8 cellular contexts compared by ENCODE assay signal in the genomic region with DNA sequence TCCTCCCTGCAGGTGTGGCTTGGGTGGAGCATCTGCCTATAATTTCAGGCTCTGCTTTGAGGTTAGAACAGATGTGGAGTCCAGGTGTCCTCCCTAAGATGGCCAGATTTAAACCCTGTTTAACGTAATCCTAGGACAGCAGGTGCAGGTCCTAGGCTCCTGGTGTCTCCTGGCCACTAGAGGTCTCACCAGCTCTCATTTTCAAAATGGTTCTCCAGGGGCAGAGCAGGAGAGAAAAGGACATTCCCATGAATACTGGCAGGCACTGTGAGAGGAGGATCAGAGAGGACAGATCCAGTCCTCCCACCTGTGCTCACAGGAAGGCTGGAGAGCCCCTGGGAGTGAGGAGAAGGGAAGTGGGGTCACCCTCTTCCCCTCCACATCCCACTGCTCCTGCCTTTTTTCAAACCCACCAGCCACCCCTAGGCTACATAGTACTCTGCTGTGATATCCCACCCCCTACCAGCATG.
DNase-seq lines count a peak whose midpoint lies in the region; ATAC-seq and TF ChIP-seq lines count a peak whose summit lies in the region.

No MANE protein-coding gene starts in this region.

- DNase-seq in Calu3 (peak; percentile 66), HFFc6 (peak; percentile 49), NCI-H526 treated with DMSO at 0.1 percent for 48 hours (lab: John Stamatoyannopoulos, UW) (peak; percentile 38), brain microvascular endothelial cell (peak; percentile 38), kidney epithelial cell (ENCODE audit: low read depth) (no peak), upper lobe of right lung (peak; percentile 50)

- no peaks in the 10 kb centered on the region for H3K9me3 ChIP-seq in upper lobe of right lung

- H3K36me3 Mint-ChIP-seq in Calu3 (ENCODE audit: insufficient read depth, unreplicated experiment) = no peaks in the 10 kb centered on the region
- no peaks in the 10 kb centered on the region for H3K36me3 Mint-ChIP-seq in HFFc6 (ENCODE audit: low read depth)

- no TSS peak for BruUV-seq in Calu3 (replicated peaks; lab: Mats Ljungman, UMichigan)

- peak; percentile 79 for ATAC-seq in upper lobe of right lung
- no peak for ATAC-seq in GM18505 (IDR thresholded peaks at IDR 0.05; ENCODE audit: unreplicated experiment)
- no peak for ATAC-seq in GM21381 (IDR thresholded peaks at IDR 0.05; ENCODE audit: unreplicated experiment)

- H3K4me1 ChIP-seq in upper lobe of right lung = peaks cover 19% of the 10 kb centered on the region

- H3K9me3 Mint-ChIP-seq in Calu3 (ENCODE audit: low read depth, unreplicated experiment) = no peaks in the 10 kb centered on the region
- no peaks in the 10 kb centered on the region for H3K9me3 Mint-ChIP-seq in HFFc6

- H3K27me3 Mint-ChIP-seq in Calu3 (ENCODE audit: unreplicated experiment) (peaks cover 26% of the 10 kb centered on the region), HFFc6 (ENCODE audit: insufficient read depth) (peaks cover 11% of the 10 kb centered on the region)

- TF ChIP-seq CTCF in Calu3 (IDR thresholded peaks at IDR 0.05; ENCODE audit: unreplicated experiment) (peak; percentile 65), HFFc6 (IDR thresholded peaks at IDR 0.05) (peak; percentile 82), brain microvascular endothelial cell (IDR thresholded peaks at IDR 0.05; ENCODE audit: low read depth, low read length, missing control alignments) (peak; percentile 87), kidney epithelial cell (IDR thresholded peaks at IDR 0.05; ENCODE audit: insufficient read depth, low read length, poor library complexity, severe bottlenecking) (peak; percentile 91), upper lobe of right lung (IDR thresholded peaks at IDR 0.05) (peak; percentile 74)

- H3K4me1 Mint-ChIP-seq in Calu3 (ENCODE audit: low read depth, unreplicated experiment) (no peaks in the 10 kb centered on the region), HFFc6 (ENCODE audit: low read depth) (peaks cover 14% of the 10 kb centered on the region)

- in situ Hi-C loops in brain microvascular endothelial cell (cut with HindIII; ENCODE audit: low pct_ligation_motif_present, low sequenced_read_pairs) = no loop called here

- H3K27ac ChIP-seq in brain microvascular endothelial cell (no peak overlapping the region), upper lobe of right lung (no peak overlapping the region)

- H3K36me3 ChIP-seq in brain microvascular endothelial cell (replicated peaks) (no peaks in the 10 kb centered on the region), kidney epithelial cell (ENCODE audit: control insufficient read depth, insufficient read depth, low read length) (no peaks in the 10 kb centered on the region), upper lobe of right lung (no peaks in the 10 kb centered on the region)

- TF ChIP-seq POLR2A in GM18505 (IDR thresholded peaks at IDR 0.05; ENCODE audit: borderline replicate concordance, extremely low read depth, insufficient read depth, insufficient read length) = no peak

- H3K27ac Mint-ChIP-seq in Calu3 (ENCODE audit: unreplicated experiment) (no peak overlapping the region), HFFc6 (no peak overlapping the region)

- H3K4me3 ChIP-seq in brain microvascular endothelial cell (ENCODE audit: low read depth, low read length) (no peak overlapping the region), kidney epithelial cell (ENCODE audit: low read depth, low read length) (no peak overlapping the region), upper lobe of right lung (no peak overlapping the region)

- intact Hi-C loops in Calu3 (cut with micrococcal nuclease; ENCODE audit: unreplicated experiment) = loop anchor here (2.0 to 5.0 kb wide), 3 partner anchors 196 to 436 kb away; no protein-coding TSS in a partner anchor
- intact Hi-C loops in upper lobe of right lung (cut with DNase I) = loop anchor here (5.0 kb wide), 1 partner anchor 416 kb away; no protein-coding TSS in a partner anchor

- CTCF ChIA-PET in Calu3 (lab: Charles Lee) = interaction anchor here (0.8 to 1.4 kb wide), 3 partner anchors 19 to 414 kb away, joined by 3 to 8 read pairs (median 5); no protein-coding TSS in a partner anchor

- H3K27me3 ChIP-seq in brain microvascular endothelial cell (replicated peaks) = no peaks in the 10 kb centered on the region
- H3K27me3 ChIP-seq in kidney epithelial cell (ENCODE audit: control insufficient read depth, insufficient read depth, low read length) = no peaks in the 10 kb centered on the region
- no peaks in the 10 kb centered on the region for H3K27me3 ChIP-seq in upper lobe of right lung

- no peak overlapping the region for H3K4me3 Mint-ChIP-seq in Calu3 (ENCODE audit: low read depth, unreplicated experiment)
- H3K4me3 Mint-ChIP-seq in HFFc6 = no peak overlapping the region
